ENCODE assay signal across 1 cellular context in the genomic region with DNA sequence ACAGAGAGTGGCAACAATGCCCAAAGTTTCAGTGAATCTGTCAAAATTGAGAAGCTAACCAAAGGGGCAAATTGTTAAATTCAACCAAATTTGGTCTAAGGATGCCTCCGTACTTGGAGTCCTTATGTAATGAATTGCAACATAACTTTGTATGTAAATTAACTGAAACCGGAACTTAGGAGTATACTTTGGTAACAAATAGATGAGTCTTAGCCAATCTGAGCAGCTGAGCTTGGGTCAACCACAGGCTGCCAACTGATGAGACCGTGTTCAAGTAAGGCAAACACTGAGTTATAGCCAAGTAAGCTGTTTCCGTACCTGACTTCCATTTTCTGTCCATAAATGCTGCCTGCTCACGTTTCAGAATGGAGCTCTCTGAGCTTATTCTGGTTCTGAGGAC.
TF ChIP-seq lines count a peak whose summit lies in the region.

No MANE protein-coding gene starts in this region.

TF ChIP-seq in HEK293, 187 proteins besides CTCF, POLR2A, EP300 and RAD21 (continued from another document):
- no peak for TF ChIP-seq PRDM4 (tag by site-specific recombination; IDR thresholded peaks at IDR 0.05)
